In the genomic region with DNA sequence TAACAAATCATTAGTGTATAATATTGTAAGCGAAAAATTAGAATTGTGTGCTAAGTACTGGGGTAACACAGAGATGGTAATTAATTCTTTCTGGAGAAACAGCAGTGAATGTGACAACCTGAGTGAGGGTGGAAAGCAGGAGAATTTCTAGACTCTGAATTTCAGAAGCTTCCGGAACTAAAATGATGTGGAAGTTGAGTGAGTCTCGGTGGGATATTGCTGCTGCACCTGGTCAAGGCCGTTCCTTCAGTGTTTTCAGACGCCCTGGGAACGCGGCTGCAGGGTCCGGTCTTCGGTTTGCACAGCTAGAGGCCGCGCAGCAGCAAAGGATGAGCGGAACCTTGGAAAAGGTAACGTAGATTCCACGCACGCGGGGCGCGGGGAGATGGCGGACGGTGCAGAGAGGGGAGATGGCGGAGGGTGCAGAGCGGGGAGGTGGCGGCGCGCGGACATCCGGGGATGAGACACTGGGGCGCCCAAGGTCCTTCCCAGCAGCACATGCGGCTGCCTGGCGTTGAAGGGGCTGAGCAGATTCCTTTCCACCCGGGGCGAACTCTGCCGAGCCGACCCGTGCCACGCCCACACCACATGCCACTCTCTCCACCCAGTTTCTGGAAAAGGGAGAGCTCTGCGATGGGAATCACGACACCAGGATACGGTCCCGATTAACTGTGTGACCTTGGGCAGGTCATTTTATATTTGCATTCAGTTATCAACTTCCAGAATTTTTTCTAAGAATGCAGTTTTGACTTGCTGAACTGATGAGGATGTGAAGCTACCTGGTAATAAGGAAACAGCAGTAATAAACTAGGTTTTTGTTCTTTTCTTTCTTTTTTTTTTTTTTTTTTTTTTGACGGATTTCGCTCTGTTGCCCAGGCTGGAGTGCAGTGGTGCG, we compare ENCODE assay signal across 8 cellular contexts. TPM values are rescaled to one million over a fixed set of nuclear protein-coding genes. Genes with fewer than 3 reads are reported as not detected.
A peak's percentile ranks its signal among the peaks of the same experiment; 100 is the strongest.
DNase-seq lines count a peak whose midpoint lies in the region; ATAC-seq, FAIRE-seq and TF ChIP-seq lines count a peak whose summit lies in the region.

TSS of gene MRPL48 (plus strand) at position 232 of the 895 bp plus-strand sequence. CDS start at position 330, 98 bp downstream.

- peaks cover 5% of the 10 kb centered on the region for H3K36me3 Mint-ChIP-seq in activated naive CD8-positive, alpha-beta T cell treated with anti-CD3 and anti-CD28 coated beads for 36 hours

- H3K4me1 Mint-ChIP-seq in activated naive CD8-positive, alpha-beta T cell treated with anti-CD3 and anti-CD28 coated beads for 36 hours = peaks cover 20% of the 10 kb centered on the region

- peaks cover 3 to 7% (median 5%) of the 10 kb centered on the region in 3 donors for H3K4me1 ChIP-seq in pancreas
- peaks cover 0 to 16% (median 7%) of the 10 kb centered on the region in 4 donors for H3K4me1 ChIP-seq in tibial artery

- peak within 1 kb of the TSS; percentile 28 to 89 (median 81) for H3K27ac ChIP-seq in pancreas
- peak within 1 kb of the TSS; percentile 76 to 80 for H3K27ac ChIP-seq in tibial artery

- H3K27me3 Mint-ChIP-seq in activated naive CD8-positive, alpha-beta T cell treated with anti-CD3 and anti-CD28 coated beads for 36 hours = no peaks in the 10 kb centered on the region

- no peaks in the 10 kb centered on the region for H3K9me3 Mint-ChIP-seq in activated naive CD8-positive, alpha-beta T cell treated with anti-CD3 and anti-CD28 coated beads for 36 hours

- intact Hi-C loops in Right ventricle myocardium superior (cut with DNase I) = no loop called here
- intact Hi-C loops in pancreas (cut with DNase I) = no loop called here
- intact Hi-C loops in tibial artery (cut with DNase I; ENCODE audit: low total_unique reads) = loop anchor here (5.0 kb wide), 1 partner anchor 89 kb away; the partner anchor contains the start of genes COA4 and PAAF1

- H3K9me3 ChIP-seq in pancreas (no peaks in the 10 kb centered on the region), tibial artery (no peaks in the 10 kb centered on the region)

- H3K27me3 ChIP-seq in GM06990 (replicated peaks; ENCODE audit: control insufficient read depth, insufficient read depth, low read length) (no peaks in the 10 kb centered on the region), pancreas (no peaks in the 10 kb centered on the region), tibial artery (no peaks in the 10 kb centered on the region)

- WGBS in pancreas, 2 donors = 2% methylated on average over 41 to 43 of the region's 43 CpGs

- H3K27ac Mint-ChIP-seq in activated naive CD8-positive, alpha-beta T cell treated with anti-CD3 and anti-CD28 coated beads for 36 hours = peak within 1 kb of the TSS; percentile 99

- peak; percentile 89 for ATAC-seq in HG02610 (IDR thresholded peaks at IDR 0.05; ENCODE audit: unreplicated experiment)
- ATAC-seq in Right ventricle myocardium superior (ENCODE audit: poor library complexity) = peak; percentile 99
- peak; percentile 94 to 98 (median 97) for ATAC-seq in pancreas

- FAIRE-seq in pancreas (lab: Jason Lieb, UNC) = peak; percentile 29

- no peaks in the 10 kb centered on the region for H3K36me3 ChIP-seq in GM06990 (ENCODE audit: control insufficient read depth, insufficient read depth, low read length)
- no peaks in the 10 kb centered on the region for H3K36me3 ChIP-seq in pancreas
- H3K36me3 ChIP-seq in tibial artery = no peaks in the 10 kb centered on the region

- H3K4me3 ChIP-seq in GM06990 (replicated peaks; ENCODE audit: low read depth, low read length) = peak within 1 kb of the TSS; percentile 76
- H3K4me3 ChIP-seq in pancreas = peak within 1 kb of the TSS; percentile 40 to 56 (median 48)
- H3K4me3 ChIP-seq in tibial artery = peak within 1 kb of the TSS; percentile 67

- H3K4me3 Mint-ChIP-seq in activated naive CD8-positive, alpha-beta T cell treated with anti-CD3 and anti-CD28 coated beads for 36 hours = peak within 1 kb of the TSS; percentile 91

- TF ChIP-seq CTCF in GM06990 (IDR thresholded peaks at IDR 0.05; ENCODE audit: insufficient read depth, low read length, poor library complexity, severe bottlenecking) (no peak), pancreas (IDR thresholded peaks at IDR 0.05) (no peak), tibial artery (IDR thresholded peaks at IDR 0.05) (no peak)

- DNase-seq in GM06990 (ENCODE audit: extremely low read depth, insufficient read length) (peak; percentile 95), NCI-H1105 (lab: John Stamatoyannopoulos, UW) (peak; percentile 90), SKM-1 treated with dmso at 0.1 percent for 144 hours (lab: John Stamatoyannopoulos, UW; ENCODE audit: unreplicated experiment) (peak; percentile 86), Right ventricle myocardium superior (peak; percentile 95), pancreas (peak; percentile 88 to 95 (median 92)), tibial artery (peak; percentile 86 to 93)
- DNase-seq in activated naive CD8-positive, alpha-beta T cell treated with anti-CD3 and anti-CD28 coated beads for 36 hours = peak; percentile 91

RNA-seq across cellular contexts. Expression of gene MRPL48, which starts in this region (rescaled TPM):
- total RNA-seq in activated naive CD8-positive, alpha-beta T cell treated with anti-CD3 and anti-CD28 coated beads for 36 hours = 10 to 100 TPM; 53.9 to 59.3 TPM
- total RNA-seq in Right ventricle myocardium superior = 45.4 TPM
- total RNA-seq in pancreas = 10 to 100 TPM; 11.8 to 19.4 (median 17.1) TPM
- polyA plus RNA-seq in pancreas = 10 to 100 TPM; 19.4 to 22.5 TPM

Comparison
In these comparisons a context has a peak if more than half of its experiments do, and no peak if none do; other contexts are left out.
1. Peak in every context shown above with its lines: DNase-seq, ATAC-seq, H3K4me3 ChIP-seq and H3K27ac ChIP-seq.